In genomic region chr6:163338671-163339405, GRCh38 we compare ENCODE assay signal across 10 cellular contexts.
DNase-seq lines count a peak whose midpoint lies in the region; ATAC-seq and TF ChIP-seq lines count a peak whose summit lies in the region.
"Had no signal": no experiment of that assay in that cellular context is flagged by ENCODE, and none has a peak within 500 bp of the region (broad histone marks: within the 10 kb centered on the region; RNA-seq: fewer than 3 reads in every experiment).

No MANE protein-coding gene starts in this region.

- intact Hi-C loops in esophagus muscularis mucosa (cut with DNase I), result no loop called here
- intact Hi-C loops in A673 (cut with micrococcal nuclease; ENCODE audit: unreplicated experiment), result no loop called here
- intact Hi-C loops in Calu3 (cut with micrococcal nuclease; ENCODE audit: unreplicated experiment), result no loop called here
- intact Hi-C loops in activated CD4-positive, alpha-beta T cell treated with anti-CD3 and anti-CD28 coated beads for 36 hours (cut with DNase I, micrococcal nuclease), result no loop called here

- H3K4me3 Mint-ChIP-seq in Calu3 (ENCODE audit: low read depth, unreplicated experiment), result no peak overlapping the region
- H3K4me3 Mint-ChIP-seq in activated CD4-positive, alpha-beta T cell treated with anti-CD3 and anti-CD28 coated beads for 36 hours, result no peak overlapping the region

- H3K27me3 ChIP-seq in esophagus muscularis mucosa (no peaks in the 10 kb centered on the region), A673 (replicated peaks; ENCODE audit: insufficient read depth, low read depth, low read length, poor library complexity) (no peaks in the 10 kb centered on the region)

- no peak overlapping the region for H3K27ac Mint-ChIP-seq in Calu3 (ENCODE audit: unreplicated experiment)
- no peak overlapping the region for H3K27ac Mint-ChIP-seq in activated CD4-positive, alpha-beta T cell treated with anti-CD3 and anti-CD28 coated beads for 36 hours

- H3K36me3 ChIP-seq in esophagus muscularis mucosa (no peaks in the 10 kb centered on the region), A673 (ENCODE audit: insufficient read depth, low read length, poor library complexity, severe bottlenecking) (no peaks in the 10 kb centered on the region)

- TF ChIP-seq POLR2A in esophagus muscularis mucosa (IDR thresholded peaks at IDR 0.05; ENCODE audit: low read depth), result no peak

- whole genome bisulfite sequencing in esophagus muscularis mucosa, result 67% methylated on average over 12 of the region's 12 CpGs

- H3K4me1 Mint-ChIP-seq in Calu3 (ENCODE audit: low read depth, unreplicated experiment), result peaks cover 8% of the 10 kb centered on the region
- H3K4me1 Mint-ChIP-seq in activated CD4-positive, alpha-beta T cell treated with anti-CD3 and anti-CD28 coated beads for 36 hours, result no peaks in the 10 kb centered on the region

- H3K27me3 Mint-ChIP-seq in Calu3 (ENCODE audit: unreplicated experiment), result no peaks in the 10 kb centered on the region
- H3K27me3 Mint-ChIP-seq in activated CD4-positive, alpha-beta T cell treated with anti-CD3 and anti-CD28 coated beads for 36 hours, result peaks cover 9% of the 10 kb centered on the region

- H3K4me3 ChIP-seq in esophagus muscularis mucosa, result no peak overlapping the region
- H3K4me3 ChIP-seq in A673 (ENCODE audit: low read depth, low read length, poor library complexity, severe bottlenecking), result no peak overlapping the region

- H3K27ac ChIP-seq in esophagus muscularis mucosa (replicated peaks in 1 of 4) (peak overlapping the region in 3 of 4 donors; percentile 11 to 26 (median 12)), A673 (ENCODE audit: low read depth, low read length, poor library complexity, severe bottlenecking) (no peak overlapping the region)
- H3K27ac ChIP-seq: C4-2B had no signal

- CTCF ChIA-PET in A673 (lab: Charles Lee) (no interaction called here), Calu3 (lab: Charles Lee) (no interaction called here)
- CTCF ChIA-PET in activated CD4-positive, alpha-beta T cell treated with anti-CD3 and anti-CD28 coated beads for 36 hours (lab: Charles Lee), result no interaction called here

- H3K4me1 ChIP-seq in esophagus muscularis mucosa, result peaks cover 27 to 44% (median 32%) of the 10 kb centered on the region in 4 donors
- no peaks in the 10 kb centered on the region for H3K4me1 ChIP-seq in A673 (ENCODE audit: insufficient read depth, low read length, poor library complexity, severe bottlenecking)

- POLR2A ChIA-PET in A673 (lab: Charles Lee; ENCODE audit: low non-redundant PET), result no interaction called here
- POLR2A ChIA-PET in activated CD4-positive, alpha-beta T cell treated with anti-CD3 and anti-CD28 coated beads for 36 hours (lab: Charles Lee), result no interaction called here

- no peaks in the 10 kb centered on the region for H3K9me3 ChIP-seq in esophagus muscularis mucosa
- no peaks in the 10 kb centered on the region for H3K9me3 ChIP-seq in A673 (ENCODE audit: low read depth, low read length, poor library complexity, severe bottlenecking)

- H3K9me3 Mint-ChIP-seq in Calu3 (ENCODE audit: low read depth, unreplicated experiment), result no peaks in the 10 kb centered on the region
- H3K9me3 Mint-ChIP-seq in activated CD4-positive, alpha-beta T cell treated with anti-CD3 and anti-CD28 coated beads for 36 hours (ENCODE audit: low read depth), result no peaks in the 10 kb centered on the region

- no peaks in the 10 kb centered on the region for H3K36me3 Mint-ChIP-seq in Calu3 (ENCODE audit: insufficient read depth, unreplicated experiment)
- H3K36me3 Mint-ChIP-seq in activated CD4-positive, alpha-beta T cell treated with anti-CD3 and anti-CD28 coated beads for 36 hours (ENCODE audit: low read depth), result no peaks in the 10 kb centered on the region

- no peak for ATAC-seq in activated CD4-positive, alpha-beta T cell treated with anti-CD3 and anti-CD28 coated beads for 36 hours

- TF ChIP-seq EP300 in esophagus muscularis mucosa (IDR thresholded peaks at IDR 0.05), result no peak

- DNase-seq in Ammon's horn (ENCODE audit: low spot score), result peak; percentile 94
- DNase-seq in NCI-H82 treated with DMSO at 0.1 percent for 48 hours (lab: John Stamatoyannopoulos, UW; ENCODE audit: unreplicated experiment), result peak; percentile 19
- no peak for DNase-seq in esophagus muscularis mucosa (ENCODE audit: extremely low spot score)
- DNase-seq in midbrain (lab: John Stamatoyannopoulos, UW), result peak; percentile 89
- DNase-seq in A673 (ENCODE audit: low spot score), result no peak
- no peak for DNase-seq in NCI-H2196 treated with DMSO at 0.1 percent for 48 hours (lab: John Stamatoyannopoulos, UW; ENCODE audit: unreplicated experiment)
- DNase-seq in Calu3, result no peak
- DNase-seq in activated CD4-positive, alpha-beta T cell treated with anti-CD3 and anti-CD28 coated beads for 36 hours, result no peak
- DNase-seq: NCI-H524 had no signal

- no TSS peak for BruUV-seq in A673 (replicated peaks; lab: Mats Ljungman, UMichigan)
- BruUV-seq in Calu3 (replicated peaks; lab: Mats Ljungman, UMichigan), result no TSS peak

- no peak for TF ChIP-seq CTCF in esophagus muscularis mucosa (IDR thresholded peaks at IDR 0.05)
- TF ChIP-seq CTCF in A673 (conservative IDR thresholded peaks at IDR 0.05; ENCODE audit: low read depth, low read length), result no peak
- no peak for TF ChIP-seq CTCF in Calu3 (IDR thresholded peaks at IDR 0.05; ENCODE audit: unreplicated experiment)

Comparison
In these comparisons a context has a peak if more than half of its experiments do, and no peak if none do; other contexts are left out.
1. DNase-seq: peak in Ammon's horn (single experiment), NCI-H82 treated with DMSO at 0.1 percent for 48 hours (single experiment) and midbrain (single experiment); none in esophagus muscularis mucosa (single experiment), A673 (single experiment), NCI-H2196 treated with DMSO at 0.1 percent for 48 hours (single experiment), Calu3 (single experiment) and activated CD4-positive, alpha-beta T cell treated with anti-CD3 and anti-CD28 coated beads for 36 hours (single experiment).